8 cellular contexts compared by ENCODE assay signal in the genomic region with DNA sequence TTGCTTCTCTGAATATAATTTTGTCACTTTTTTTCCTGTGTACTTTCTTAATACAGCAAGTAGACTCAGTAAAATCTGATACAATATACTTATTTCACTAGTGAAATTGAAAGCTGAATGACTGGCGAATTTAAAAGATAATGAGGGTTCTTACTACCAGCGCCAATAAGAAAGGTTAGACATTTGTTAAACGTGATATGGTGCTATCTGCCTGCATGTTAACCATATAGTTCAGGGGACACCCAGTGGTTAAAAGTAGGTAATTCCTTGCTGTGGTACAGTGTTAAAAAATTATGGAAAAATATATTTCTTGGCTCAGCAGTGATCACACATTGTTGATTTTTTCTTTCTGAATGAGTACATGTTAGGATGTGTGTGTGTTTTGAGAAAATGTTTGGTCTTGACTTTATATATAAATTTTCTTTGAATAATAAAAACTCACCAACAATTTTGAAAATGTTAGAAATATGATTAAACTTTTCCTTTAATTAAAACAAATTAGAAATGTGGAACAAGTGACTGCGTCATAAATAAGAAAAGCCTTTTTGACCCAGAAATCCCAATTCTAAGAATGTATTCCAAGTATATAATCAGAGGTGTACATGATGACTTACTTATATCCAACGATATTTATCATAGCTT. TPM values are rescaled to one million over a fixed set of nuclear protein-coding genes. Genes with fewer than 3 reads are reported as not detected.
DNase-seq lines count a peak whose midpoint lies in the region; ATAC-seq and TF ChIP-seq lines count a peak whose summit lies in the region.

No MANE protein-coding gene starts in this region.

- H3K9me2 ChIP-seq in PC-9 (ENCODE audit: insufficient read depth): no peaks in the 10 kb centered on the region

- H4K20me1 ChIP-seq in PC-9 (ENCODE audit: insufficient read depth): peaks cover 4% of the 10 kb centered on the region; the same call in 1 of the 2 replicates

- H3K36me3 Mint-ChIP-seq in naive thymus-derived CD8-positive, alpha-beta T cell: peaks cover 0 to 10% (median 4%) of the 10 kb centered on the region in 3 donors

- no peak overlapping the region for H3K27ac Mint-ChIP-seq in naive thymus-derived CD8-positive, alpha-beta T cell

- CTCF ChIA-PET in PC-9 (lab: Charles Lee): interaction anchor here (2.1 kb wide), 1 partner anchor 74 kb away, joined by 16 read pairs; no protein-coding TSS in a partner anchor

- H3K9me3 ChIP-seq in PC-9 (ENCODE audit: insufficient read depth, low read depth): no peaks in the 10 kb centered on the region
- no peaks in the 10 kb centered on the region for H3K9me3 ChIP-seq in endocrine pancreas (ENCODE audit: control insufficient read depth, low read length)

- no peaks in the 10 kb centered on the region for H3K9me3 Mint-ChIP-seq in naive thymus-derived CD8-positive, alpha-beta T cell

- H3F3A ChIP-seq in PC-9 (ENCODE audit: insufficient read depth, low read depth): peaks cover 15% of the 10 kb centered on the region; the same call in 1 of the 2 replicates

- H3K27ac ChIP-seq in PC-9: peak overlapping the region; percentile 10

- peaks cover 11 to 38% (median 15%) of the 10 kb centered on the region in 4 donors for H3K4me1 Mint-ChIP-seq in naive thymus-derived CD8-positive, alpha-beta T cell

- no peaks in the 10 kb centered on the region for H3K27me3 Mint-ChIP-seq in naive thymus-derived CD8-positive, alpha-beta T cell

- no peak overlapping the region for H3K9ac ChIP-seq in endocrine pancreas (ENCODE audit: control insufficient read depth, insufficient read depth, low read length)

- intact Hi-C loops in PC-9 (cut with micrococcal nuclease; ENCODE audit: unreplicated experiment): loop anchor here (1.0 to 10.0 kb wide), 3 partner anchors 74 to 474 kb away; no protein-coding TSS in a partner anchor

- POLR2A ChIA-PET in PC-9 (lab: Charles Lee; ENCODE audit: unreplicated experiment): no interaction called here
- POLR2A ChIA-PET in naive thymus-derived CD8-positive, alpha-beta T cell (lab: Charles Lee): interaction anchor here (0.6 kb wide), 1 partner anchor 45 kb away, joined by 3 read pairs; no protein-coding TSS in a partner anchor

- no TSS peak for BruUV-seq in PC-9 (replicated peaks; lab: Mats Ljungman, UMichigan)

- no peak overlapping the region for H2AFZ ChIP-seq in PC-9

- H3K36me3 ChIP-seq in PC-9 (ENCODE audit: low read depth): 0 out of 2 replicates have a peak, but pooled peaks cover 12% of the 10 kb centered on the region
- H3K36me3 ChIP-seq in endocrine pancreas (ENCODE audit: control insufficient read depth, insufficient read depth, low read length): no peaks in the 10 kb centered on the region

- H3K4me1 ChIP-seq in PC-9 (replicated peaks; ENCODE audit: insufficient read depth): peaks cover 9% of the 10 kb centered on the region; the same call in 1 of the 2 replicates
- no peaks in the 10 kb centered on the region for H3K4me1 ChIP-seq in endocrine pancreas (ENCODE audit: control insufficient read depth, insufficient read depth, low read length)

- no peak overlapping the region; the same call in 1 of the 2 replicates for H3K4me3 ChIP-seq in PC-9
- H3K4me3 ChIP-seq in endocrine pancreas (ENCODE audit: control insufficient read depth, insufficient read depth, low read length): peak overlapping the region; percentile 77

- ATAC-seq in GM19397 (IDR thresholded peaks at IDR 0.05; ENCODE audit: unreplicated experiment) (peak; percentile 60), HG03460 (IDR thresholded peaks at IDR 0.05; ENCODE audit: unreplicated experiment) (peak; percentile 85)
- ATAC-seq in naive thymus-derived CD8-positive, alpha-beta T cell: peak; percentile 81 to 83

- H3K4me3 Mint-ChIP-seq in naive thymus-derived CD8-positive, alpha-beta T cell: peak overlapping the region in 3 of 10 donors; percentile 11 to 32 (median 29)

- H3K4me2 ChIP-seq in PC-9: peak overlapping the region; percentile 41

- H3K79me2 ChIP-seq in PC-9 (ENCODE audit: low read depth): peaks cover 47% of the 10 kb centered on the region

- peak; percentile 14 for DNase-seq in DMS153 treated with DMSO at 0.1 percent for 48 hours (lab: John Stamatoyannopoulos, UW; ENCODE audit: unreplicated experiment)
- DNase-seq in PC-9: peak in 1 of 2 experiments; percentile 39
- peak in 3 of 10 donors; percentile 25 to 34 (median 28) for DNase-seq in naive thymus-derived CD8-positive, alpha-beta T cell
- no peak for DNase-seq in mesenteric fat pad (ENCODE audit: low spot score)
- no peak for DNase-seq in activated naive CD4-positive, alpha-beta T cell (lab: John Stamatoyannopoulos, UW)

- peak; percentile 82 for TF ChIP-seq CTCF in PC-9 (conservative IDR thresholded peaks at IDR 0.05)

- H3K27me3 ChIP-seq in PC-9 (ENCODE audit: insufficient read depth, low read depth) (no peaks in the 10 kb centered on the region), endocrine pancreas (ENCODE audit: control insufficient read depth, insufficient read depth, low read length) (no peaks in the 10 kb centered on the region)

RNA-seq across cellular contexts. Expression of gene CAST, which starts 25.8 kb away (rescaled TPM):
- total RNA-seq in PC-9 (2021) (234 and 289 TPM in 2 replicates), mesenteric fat pad (299 TPM)
- 100 to 1,000 TPM; 114 to 115 TPM for total RNA-seq in naive thymus-derived CD8-positive, alpha-beta T cell
- 10 to 100 TPM; 29.9 to 42.2 (median 32.9) TPM for polyA plus RNA-seq in naive thymus-derived CD8-positive, alpha-beta T cell
